1 cellular context compared by ENCODE assay signal in the genomic region with DNA sequence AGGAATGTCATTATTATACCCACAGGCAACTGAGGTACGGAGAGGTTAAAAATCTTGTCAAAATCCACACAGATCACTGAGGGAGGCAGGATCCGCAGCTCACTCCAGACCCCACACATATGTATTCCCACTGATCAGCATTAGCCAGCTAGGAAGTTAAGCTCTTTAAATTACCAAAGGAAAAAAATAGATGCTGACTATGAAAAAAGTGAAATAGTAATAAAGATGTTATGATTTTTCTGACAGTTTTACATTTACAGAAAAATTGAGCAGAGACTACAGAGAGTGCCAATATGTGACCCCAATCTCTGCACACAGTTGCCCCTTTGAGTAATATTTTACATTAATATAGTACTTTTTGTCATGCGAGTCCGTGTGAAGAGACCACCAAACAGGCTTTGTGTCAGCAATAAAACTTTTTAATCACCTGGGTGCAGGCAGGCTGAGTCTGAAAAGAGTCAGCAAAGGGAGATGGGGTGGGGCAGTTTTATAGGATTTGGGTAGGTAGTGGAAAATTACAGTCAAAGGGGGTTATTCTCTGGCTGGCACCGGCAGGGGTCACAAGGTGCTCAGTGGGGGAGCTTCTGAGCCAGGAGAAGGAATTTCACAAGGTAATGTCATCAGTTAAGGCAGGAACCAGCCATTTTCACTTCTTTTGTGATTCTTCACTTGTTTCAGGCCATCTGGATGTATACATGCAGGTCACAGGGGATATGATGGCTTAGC.
A peak's percentile ranks its signal among the peaks of the same experiment; 100 is the strongest.
TF ChIP-seq lines count a peak whose summit lies in the region.

No MANE protein-coding gene starts in this region.

TF ChIP-seq in K562, 482 proteins besides CTCF, POLR2A, EP300 and RAD21:
- peak; percentile 54 for TF ChIP-seq ZNF316 (IDR thresholded peaks at IDR 0.05)
